8 cellular contexts compared by ENCODE assay signal in genomic region chr3:138174421-138175122, GRCh38. TPM values are rescaled to one million over a fixed set of nuclear protein-coding genes. Genes with fewer than 3 reads are reported as not detected.
A peak's percentile ranks its signal among the peaks of the same experiment; 100 is the strongest.
DNase-seq lines count a peak whose midpoint lies in the region; ATAC-seq and TF ChIP-seq lines count a peak whose summit lies in the region.

Gene DBR1, minus strand, starts transcription at chr3:138174921. Its CDS starts 126 bp downstream, at chr3:138174795.

- H3K27me3 ChIP-seq in ascending aorta (no peaks in the 10 kb centered on the region), right cardiac atrium (ENCODE audit: control insufficient read depth, insufficient read depth) (no peaks in the 10 kb centered on the region), uterus (no peaks in the 10 kb centered on the region)

- H3K27ac ChIP-seq in ascending aorta = peak within 1 kb of the TSS; percentile 53 to 71
- peak within 1 kb of the TSS; percentile 79 for H3K27ac ChIP-seq in right cardiac atrium (ENCODE audit: low read length)
- H3K27ac ChIP-seq in uterus = peak within 1 kb of the TSS; percentile 79 to 81

- TF ChIP-seq CTCF in ascending aorta (IDR thresholded peaks at IDR 0.05) (no peak), uterus (IDR thresholded peaks at IDR 0.05) (no peak)

- H3K9me3 Mint-ChIP-seq in T-helper 2 cell treated with Interferon-gamma antibody and Interleukin-4, amounts not matched to agents 5 μg/mL and 100 μg/mL, for 36 hours = no peaks in the 10 kb centered on the region

- WGBS in right cardiac atrium = under 1% methylated on average over 38 of the region's 38 CpGs

- intact Hi-C loops in ascending aorta (cut with DNase I) (loop anchor here (1.0 to 5.0 kb wide), 3 partner anchors 13 to 107 kb away; partner anchors contain the start of gene ARMC8), right cardiac atrium (cut with DNase I) (no loop called here), uterus (cut with DNase I; ENCODE audit: low total_unique reads) (no loop called here)

- H3K4me3 Mint-ChIP-seq in T-helper 2 cell treated with Interferon-gamma antibody and Interleukin-4, amounts not matched to agents 5 μg/mL and 100 μg/mL, for 36 hours = peak within 1 kb of the TSS; percentile 96

- TF ChIP-seq POLR2A in GM18505 (IDR thresholded peaks at IDR 0.05; ENCODE audit: borderline replicate concordance, extremely low read depth, insufficient read depth, insufficient read length) = peak; percentile 96
- TF ChIP-seq POLR2A in uterus (IDR thresholded peaks at IDR 0.05) = peak; percentile 57 to 77

- peak; percentile 90 for ATAC-seq in GM18505 (IDR thresholded peaks at IDR 0.05; ENCODE audit: unreplicated experiment)
- peak; percentile 84 for ATAC-seq in HG02943 (IDR thresholded peaks at IDR 0.05; ENCODE audit: low read depth, unreplicated experiment)
- peak; percentile 95 to 97 for ATAC-seq in right cardiac atrium

- peak within 1 kb of the TSS; percentile 62 to 70 for H3K4me3 ChIP-seq in ascending aorta
- peak within 1 kb of the TSS; percentile 93 for H3K4me3 ChIP-seq in right cardiac atrium (ENCODE audit: low read length)
- peak within 1 kb of the TSS; percentile 58 to 88 for H3K4me3 ChIP-seq in uterus

- peaks cover 7% of the 10 kb centered on the region for H3K27me3 Mint-ChIP-seq in T-helper 2 cell treated with Interferon-gamma antibody and Interleukin-4, amounts not matched to agents 5 μg/mL and 100 μg/mL, for 36 hours (ENCODE audit: low read depth)

- H3K36me3 ChIP-seq in ascending aorta (peaks cover 5 to 8% of the 10 kb centered on the region in 2 donors), uterus (no peaks in the 10 kb centered on the region)

- peak; percentile 76 to 78 for DNase-seq in NCI-H187 (lab: John Stamatoyannopoulos, UW)
- peak; percentile 70 for DNase-seq in T-helper 2 cell treated with Interferon-gamma antibody and Interleukin-4, amounts not matched to agents 5 μg/mL and 100 μg/mL, for 36 hours (ENCODE audit: low spot score)
- DNase-seq in ascending aorta (ENCODE audit: low spot score in 2 of 2) = peak; percentile 15 to 88
- DNase-seq in right cardiac atrium = peak; percentile 71 to 88 (median 81)
- DNase-seq in pulmonary artery endothelial cell (ENCODE audit: low read depth, low spot score) = peak; percentile 24
- peak; percentile 71 to 87 for DNase-seq in uterus

- H3K4me1 Mint-ChIP-seq in T-helper 2 cell treated with Interferon-gamma antibody and Interleukin-4, amounts not matched to agents 5 μg/mL and 100 μg/mL, for 36 hours (ENCODE audit: low read depth) = peaks cover 27% of the 10 kb centered on the region

- peaks cover 16% of the 10 kb centered on the region for H3K36me3 Mint-ChIP-seq in T-helper 2 cell treated with Interferon-gamma antibody and Interleukin-4, amounts not matched to agents 5 μg/mL and 100 μg/mL, for 36 hours (ENCODE audit: low read depth)

- H3K27ac Mint-ChIP-seq in T-helper 2 cell treated with Interferon-gamma antibody and Interleukin-4, amounts not matched to agents 5 μg/mL and 100 μg/mL, for 36 hours = peak within 1 kb of the TSS; percentile 94

- H3K4me1 ChIP-seq in ascending aorta (peaks cover 5 to 13% of the 10 kb centered on the region in 2 donors), right cardiac atrium (ENCODE audit: control insufficient read depth, insufficient read depth, low read length) (peaks cover 2% of the 10 kb centered on the region), uterus (no peaks in the 10 kb centered on the region)

- no peaks in the 10 kb centered on the region for H3K9me3 ChIP-seq in ascending aorta
- H3K9me3 ChIP-seq in right cardiac atrium (ENCODE audit: control insufficient read depth, low read length) = no peaks in the 10 kb centered on the region
- no peaks in the 10 kb centered on the region for H3K9me3 ChIP-seq in uterus

RNA-seq across cellular contexts. Expression of gene DBR1, which starts in this region (rescaled TPM):
- total RNA-seq in ascending aorta (2.0 TPM), right cardiac atrium (10 to 100 TPM in 2 of 4 donors, 1 to 10 TPM in 2; 7.7 to 11.0 (median 9.7) TPM), pulmonary artery endothelial cell (17.9 and 19.5 TPM in 2 replicates), uterus (10 to 100 TPM; 12.4 to 41.8 (median 25.3) TPM)
- polyA plus RNA-seq in right cardiac atrium = 5.8 TPM

Comparison
In these comparisons a context has a peak if more than half of its experiments do, and no peak if none do; other contexts are left out.
1. Peak in every context shown above with its lines: DNase-seq, ATAC-seq, H3K4me3 ChIP-seq and H3K27ac ChIP-seq.
2. DNase-seq: peak in every context shown above with its lines; median percentile 81 in right cardiac atrium; 79 in uterus; 77 in NCI-H187; 70 in T-helper 2 cell treated with Interferon-gamma antibody and Interleukin-4, amounts not matched to agents 5 μg/mL and 100 μg/mL, for 36 hours; 52 in ascending aorta; 24 in pulmonary artery endothelial cell.